In the genomic region with DNA sequence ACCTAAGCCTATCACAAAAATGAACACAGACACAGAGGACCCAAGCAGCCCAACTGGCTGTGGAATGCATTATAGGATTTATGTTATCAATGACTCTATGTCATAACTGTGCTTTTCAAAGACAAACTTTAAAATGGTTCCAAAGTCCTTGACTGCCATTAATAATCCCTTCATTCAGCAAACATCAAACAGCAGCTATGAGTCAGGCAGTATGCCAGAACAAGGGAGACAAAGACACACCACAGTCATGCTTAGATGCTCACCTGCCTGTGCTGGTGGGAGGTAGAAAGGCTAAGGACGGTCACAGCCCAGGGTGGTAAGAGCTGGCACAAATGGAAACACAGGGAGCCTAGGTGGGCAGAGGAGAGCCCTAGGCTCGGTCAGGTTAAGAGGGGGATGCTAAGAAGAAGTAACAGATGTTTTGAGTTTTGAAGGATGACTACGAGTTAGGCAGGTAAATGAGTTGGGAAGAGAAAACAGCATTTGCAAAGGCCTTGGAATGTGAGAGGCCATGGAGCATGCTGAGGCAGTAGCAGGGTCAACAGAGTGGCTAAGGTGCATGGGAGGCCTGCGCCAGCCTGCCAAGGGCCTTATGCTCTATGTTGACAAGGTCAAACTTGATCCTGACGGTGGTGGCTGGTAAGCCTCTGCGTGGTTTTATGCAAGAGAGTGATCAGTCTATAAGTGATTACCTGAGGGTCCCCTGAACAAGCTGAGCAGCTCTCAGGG, we compare ENCODE assay signal across 1 cellular context.
A peak's percentile ranks its signal among the peaks of the same experiment; 100 is the strongest.
TF ChIP-seq lines count a peak whose summit lies in the region.

No MANE protein-coding gene starts in this region.

TF ChIP-seq in HepG2, 621 proteins besides CTCF, POLR2A, EP300 and RAD21 (continued from another document):
- TF ChIP-seq, protein P1, sequence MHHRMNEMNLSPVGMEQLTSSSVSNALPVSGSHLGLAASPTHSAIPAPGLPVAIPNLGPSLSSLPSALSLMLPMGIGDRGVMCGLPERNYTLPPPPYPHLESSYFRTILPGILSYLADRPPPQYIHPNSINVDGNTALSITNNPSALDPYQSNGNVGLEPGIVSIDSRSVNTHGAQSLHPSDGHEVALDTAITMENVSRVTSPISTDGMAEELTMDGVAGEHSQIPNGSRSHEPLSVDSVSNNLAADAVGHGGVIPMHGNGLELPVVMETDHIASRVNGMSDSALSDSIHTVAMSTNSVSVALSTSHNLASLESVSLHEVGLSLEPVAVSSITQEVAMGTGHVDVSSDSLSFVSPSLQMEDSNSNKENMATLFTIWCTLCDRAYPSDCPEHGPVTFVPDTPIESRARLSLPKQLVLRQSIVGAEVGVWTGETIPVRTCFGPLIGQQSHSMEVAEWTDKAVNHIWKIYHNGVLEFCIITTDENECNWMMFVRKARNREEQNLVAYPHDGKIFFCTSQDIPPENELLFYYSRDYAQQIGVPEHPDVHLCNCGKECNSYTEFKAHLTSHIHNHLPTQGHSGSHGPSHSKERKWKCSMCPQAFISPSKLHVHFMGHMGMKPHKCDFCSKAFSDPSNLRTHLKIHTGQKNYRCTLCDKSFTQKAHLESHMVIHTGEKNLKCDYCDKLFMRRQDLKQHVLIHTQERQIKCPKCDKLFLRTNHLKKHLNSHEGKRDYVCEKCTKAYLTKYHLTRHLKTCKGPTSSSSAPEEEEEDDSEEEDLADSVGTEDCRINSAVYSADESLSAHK (CRISPR knock-in tag; IDR thresholded peaks at IDR 0.05; ENCODE audit: borderline replicate concordance): no peak
- no peak for TF ChIP-seq PTBP1 (IDR thresholded peaks at IDR 0.05; ENCODE audit: low read depth, low read length, poor library complexity, severe bottlenecking)
- TF ChIP-seq ZNF737 (CRISPR knock-in tag; IDR thresholded peaks at IDR 0.05; ENCODE audit: borderline replicate concordance): no peak
- TF ChIP-seq FOXO1 (CRISPR knock-in tag; IDR thresholded peaks at IDR 0.05): no peak
- peak; percentile 45; the same call in 1 of the 2 replicates for TF ChIP-seq MED1 (CRISPR knock-in tag; IDR thresholded peaks at IDR 0.05)
- TF ChIP-seq, protein P2, sequence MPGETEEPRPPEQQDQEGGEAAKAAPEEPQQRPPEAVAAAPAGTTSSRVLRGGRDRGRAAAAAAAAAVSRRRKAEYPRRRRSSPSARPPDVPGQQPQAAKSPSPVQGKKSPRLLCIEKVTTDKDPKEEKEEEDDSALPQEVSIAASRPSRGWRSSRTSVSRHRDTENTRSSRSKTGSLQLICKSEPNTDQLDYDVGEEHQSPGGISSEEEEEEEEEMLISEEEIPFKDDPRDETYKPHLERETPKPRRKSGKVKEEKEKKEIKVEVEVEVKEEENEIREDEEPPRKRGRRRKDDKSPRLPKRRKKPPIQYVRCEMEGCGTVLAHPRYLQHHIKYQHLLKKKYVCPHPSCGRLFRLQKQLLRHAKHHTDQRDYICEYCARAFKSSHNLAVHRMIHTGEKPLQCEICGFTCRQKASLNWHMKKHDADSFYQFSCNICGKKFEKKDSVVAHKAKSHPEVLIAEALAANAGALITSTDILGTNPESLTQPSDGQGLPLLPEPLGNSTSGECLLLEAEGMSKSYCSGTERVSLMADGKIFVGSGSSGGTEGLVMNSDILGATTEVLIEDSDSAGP (CRISPR knock-in tag; IDR thresholded peaks at IDR 0.05; ENCODE audit: borderline replicate concordance): no peak
- no peak for TF ChIP-seq MBD4 (IDR thresholded peaks at IDR 0.05; ENCODE audit: borderline replicate concordance, low read length)
- TF ChIP-seq ZBTB3 (CRISPR knock-in tag; IDR thresholded peaks at IDR 0.05; ENCODE audit: borderline replicate concordance, low read depth): no peak
- TF ChIP-seq ZNF143 (CRISPR knock-in tag; IDR thresholded peaks at IDR 0.05): no peak
- TF ChIP-seq, protein P3, sequence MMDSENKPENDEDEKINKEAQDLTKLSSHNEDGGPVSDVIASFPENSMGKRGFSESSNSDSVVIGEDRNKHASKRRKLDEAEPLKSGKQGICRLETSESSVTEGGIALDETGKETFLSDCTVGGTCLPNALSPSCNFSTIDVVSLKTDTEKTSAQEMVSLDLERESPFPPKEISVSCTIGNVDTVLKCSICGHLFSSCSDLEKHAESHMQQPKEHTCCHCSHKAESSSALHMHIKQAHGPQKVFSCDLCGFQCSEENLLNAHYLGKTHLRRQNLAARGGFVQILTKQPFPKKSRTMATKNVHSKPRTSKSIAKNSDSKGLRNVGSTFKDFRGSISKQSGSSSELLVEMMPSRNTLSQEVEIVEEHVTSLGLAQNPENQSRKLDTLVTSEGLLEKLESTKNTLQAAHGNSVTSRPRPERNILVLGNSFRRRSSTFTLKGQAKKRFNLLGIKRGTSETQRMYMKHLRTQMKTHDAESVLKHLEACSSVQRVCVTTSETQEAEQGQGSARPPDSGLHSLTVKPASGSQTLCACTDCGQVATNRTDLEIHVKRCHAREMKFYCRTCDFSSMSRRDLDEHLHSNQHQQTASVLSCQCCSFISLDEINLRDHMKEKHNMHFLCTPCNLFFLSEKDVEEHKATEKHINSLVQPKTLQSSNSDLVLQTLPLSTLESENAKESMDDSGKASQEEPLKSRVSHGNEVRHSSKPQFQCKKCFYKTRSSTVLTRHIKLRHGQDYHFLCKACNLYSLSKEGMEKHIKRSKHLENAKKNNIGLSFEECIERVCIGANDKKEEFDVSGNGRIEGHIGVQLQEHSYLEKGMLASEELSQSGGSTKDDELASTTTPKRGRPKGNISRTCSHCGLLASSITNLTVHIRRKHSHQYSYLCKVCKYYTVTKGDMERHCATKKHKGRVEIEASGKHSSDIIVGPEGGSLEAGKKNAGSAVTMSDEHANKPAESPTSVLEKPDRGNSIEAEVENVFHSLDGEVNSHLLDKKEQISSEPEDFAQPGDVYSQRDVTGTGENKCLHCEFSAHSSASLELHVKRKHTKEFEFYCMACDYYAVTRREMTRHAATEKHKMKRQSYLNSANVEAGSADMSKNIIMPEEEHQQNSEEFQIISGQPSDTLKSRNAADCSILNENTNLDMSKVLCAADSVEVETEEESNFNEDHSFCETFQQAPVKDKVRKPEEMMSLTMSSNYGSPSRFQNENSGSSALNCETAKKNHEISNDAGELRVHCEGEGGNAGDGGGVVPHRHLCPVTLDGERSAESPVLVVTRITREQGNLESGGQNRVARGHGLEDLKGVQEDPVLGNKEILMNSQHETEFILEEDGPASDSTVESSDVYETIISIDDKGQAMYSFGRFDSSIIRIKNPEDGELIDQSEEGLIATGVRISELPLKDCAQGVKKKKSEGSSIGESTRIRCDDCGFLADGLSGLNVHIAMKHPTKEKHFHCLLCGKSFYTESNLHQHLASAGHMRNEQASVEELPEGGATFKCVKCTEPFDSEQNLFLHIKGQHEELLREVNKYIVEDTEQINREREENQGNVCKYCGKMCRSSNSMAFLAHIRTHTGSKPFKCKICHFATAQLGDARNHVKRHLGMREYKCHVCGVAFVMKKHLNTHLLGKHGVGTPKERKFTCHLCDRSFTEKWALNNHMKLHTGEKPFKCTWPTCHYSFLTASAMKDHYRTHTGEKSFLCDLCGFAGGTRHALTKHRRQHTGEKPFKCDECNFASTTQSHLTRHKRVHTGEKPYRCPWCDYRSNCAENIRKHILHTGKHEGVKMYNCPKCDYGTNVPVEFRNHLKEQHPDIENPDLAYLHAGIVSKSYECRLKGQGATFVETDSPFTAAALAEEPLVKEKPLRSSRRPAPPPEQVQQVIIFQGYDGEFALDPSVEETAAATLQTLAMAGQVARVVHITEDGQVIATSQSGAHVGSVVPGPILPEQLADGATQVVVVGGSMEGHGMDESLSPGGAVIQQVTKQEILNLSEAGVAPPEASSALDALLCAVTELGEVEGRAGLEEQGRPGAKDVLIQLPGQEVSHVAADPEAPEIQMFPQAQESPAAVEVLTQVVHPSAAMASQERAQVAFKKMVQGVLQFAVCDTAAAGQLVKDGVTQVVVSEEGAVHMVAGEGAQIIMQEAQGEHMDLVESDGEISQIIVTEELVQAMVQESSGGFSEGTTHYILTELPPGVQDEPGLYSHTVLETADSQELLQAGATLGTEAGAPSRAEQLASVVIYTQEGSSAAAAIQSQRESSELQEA (CRISPR knock-in tag; IDR thresholded peaks at IDR 0.05; ENCODE audit: not compliant biosample characterization): no peak
- no peak for TF ChIP-seq GATAD1 (CRISPR knock-in tag; IDR thresholded peaks at IDR 0.05)
- TF ChIP-seq ZKSCAN1 (IDR thresholded peaks at IDR 0.05; ENCODE audit: low read length): no peak
- no peak for TF ChIP-seq DR1 (CRISPR knock-in tag; IDR thresholded peaks at IDR 0.05)
